In genomic region chr7:974820-975681, GRCh38 we compare ENCODE assay signal across 8 cellular contexts. TPM values are rescaled to one million over a fixed set of nuclear protein-coding genes. Genes with fewer than 3 reads are reported as not detected.
DNase-seq lines count a peak whose midpoint lies in the region; ATAC-seq and TF ChIP-seq lines count a peak whose summit lies in the region.

Gene COX19 (minus strand): TSS chr7:975549. CDS start chr7:975509, 40 bp downstream.

- intact Hi-C loops in Caco-2 (cut with micrococcal nuclease; ENCODE audit: unreplicated experiment), result loop anchor here (5.0 kb wide), 3 partner anchors 67 to 207 kb away; partner anchors contain the start of gene GPR146

- no peaks in the 10 kb centered on the region for H3K27me3 Mint-ChIP-seq in Caco-2 (ENCODE audit: insufficient read depth, unreplicated experiment)

- peak; percentile 90 to 94 for DNase-seq in Caco-2
- peak; percentile 39 for DNase-seq in OCI-M2 (lab: John Stamatoyannopoulos, UW; ENCODE audit: unreplicated experiment)
- DNase-seq in activated T-cell treated with anti-CD3 and anti-CD28 coated beads for 24 hours (ENCODE audit: low read depth), result peak; percentile 86
- peak; percentile 64 for DNase-seq in epithelial cell of prostate (ENCODE audit: low read depth, low spot score)
- DNase-seq in mucosa of gallbladder (ENCODE audit: low spot score), result peak; percentile 91
- DNase-seq in stimulated activated CD8-positive, alpha-beta memory T cell treated with anti-CD3 and anti-CD28 coated beads, Interleukin-4, amount 100 ng/mL, for 1 hour (ENCODE audit: low read depth in 2 of 2, low spot score in 1 of 2), result peak; percentile 69 to 83

- POLR2A ChIA-PET in Caco-2 (lab: Charles Lee), result interaction anchor here (0.6 to 1.6 kb wide), 9 partner anchors 8 to 460 kb away, joined by 3 to 12 read pairs (median 5); a partner anchor contains a TSS

- H3K9ac ChIP-seq in HUES48 (ENCODE audit: low read depth, low read length), result peak within 1 kb of the TSS; percentile 83

- peaks cover 57% of the 10 kb centered on the region for H3K4me1 ChIP-seq in Caco-2
- no peaks in the 10 kb centered on the region for H3K4me1 ChIP-seq in HUES48 (ENCODE audit: control insufficient read depth, insufficient read depth, low read length)

- H3K9me3 ChIP-seq in Caco-2, result no peaks in the 10 kb centered on the region
- no peaks in the 10 kb centered on the region for H3K9me3 ChIP-seq in HUES48 (ENCODE audit: control insufficient read depth, insufficient read depth, low read length)

- peak; percentile 80 for ATAC-seq in GM21390 (IDR thresholded peaks at IDR 0.05; ENCODE audit: unreplicated experiment)

- no peaks in the 10 kb centered on the region for H3K9me3 Mint-ChIP-seq in Caco-2 (ENCODE audit: unreplicated experiment)

- TF ChIP-seq CTCF in Caco-2 (IDR thresholded peaks at IDR 0.05; ENCODE audit: insufficient read depth in 1 of 2, low read depth in 1 of 2, low read length in 1 of 2, severe bottlenecking in 1 of 2, unreplicated experiment in 1 of 2), result no peak

- H3K4me3 Mint-ChIP-seq in Caco-2 (ENCODE audit: unreplicated experiment), result peak within 1 kb of the TSS; percentile 88

- TSS peak; percentile 16 for BruUV-seq in Caco-2 (replicated peaks; lab: Mats Ljungman, UMichigan)

- peak within 1 kb of the TSS; percentile 88 for H3K27ac Mint-ChIP-seq in Caco-2 (ENCODE audit: unreplicated experiment)

- H3K27ac ChIP-seq in HUES48 (ENCODE audit: low read depth, low read length), result peak within 1 kb of the TSS; percentile 89
- H3K27ac ChIP-seq in epithelial cell of prostate, result peak within 1 kb of the TSS; percentile 91

- H3K36me3 Mint-ChIP-seq in Caco-2 (ENCODE audit: insufficient read depth, unreplicated experiment), result peaks cover 56% of the 10 kb centered on the region

- 0 out of 2 replicates have a peak, but pooled peaks cover 1% of the 10 kb centered on the region for H3K36me3 ChIP-seq in Caco-2 (ENCODE audit: control insufficient read depth, insufficient read depth, low read length)
- peaks cover 23% of the 10 kb centered on the region for H3K36me3 ChIP-seq in HUES48 (ENCODE audit: control insufficient read depth, insufficient read depth, low read length)

- H3K4me1 Mint-ChIP-seq in Caco-2 (ENCODE audit: low read depth, unreplicated experiment), result peaks cover 11% of the 10 kb centered on the region

- H3K27me3 ChIP-seq in Caco-2 (replicated peaks; ENCODE audit: control insufficient read depth, insufficient read depth, low read length) (no peaks in the 10 kb centered on the region), HUES48 (ENCODE audit: control insufficient read depth, insufficient read depth, low read length) (no peaks in the 10 kb centered on the region)

- CTCF ChIA-PET in Caco-2 (lab: Charles Lee), result interaction anchor here (2.2 kb wide), 1 partner anchor 18 kb away, joined by 10 read pairs; no protein-coding TSS in a partner anchor

- H3K4me3 ChIP-seq in Caco-2 (ENCODE audit: low read depth, low read length) (peak within 1 kb of the TSS; percentile 99), HUES48 (ENCODE audit: low read depth, low read length) (peak within 1 kb of the TSS; percentile 93)

RNA-seq across cellular contexts. Expression of gene COX19, which starts in this region (rescaled TPM):
- total RNA-seq in Caco-2 (2022), result 24.8 and 25.6 TPM in 2 replicates
- total RNA-seq in mucosa of gallbladder, result 12.1 TPM

Comparison
In these comparisons a context has a peak if more than half of its experiments do, and no peak if none do; other contexts are left out.
1. Peak in every context shown above with its lines: DNase-seq, ATAC-seq, H3K4me3 ChIP-seq and H3K27ac ChIP-seq.
2. DNase-seq: peak in every context shown above with its lines; median percentile 92 in Caco-2; 91 in mucosa of gallbladder; 86 in activated T-cell treated with anti-CD3 and anti-CD28 coated beads for 24 hours; 76 in stimulated activated CD8-positive, alpha-beta memory T cell treated with anti-CD3 and anti-CD28 coated beads, Interleukin-4, amount 100 ng/mL, for 1 hour; 64 in epithelial cell of prostate; 39 in OCI-M2.